ENCODE assay signal across 19 cellular contexts in genomic region chr15:56587686-56588085, GRCh38.
DNase-seq lines count a peak whose midpoint lies in the region; ATAC-seq and TF ChIP-seq lines count a peak whose summit lies in the region.
"Had no signal": no experiment of that assay in that cellular context is flagged by ENCODE, and none has a peak within 500 bp of the region (broad histone marks: within the 10 kb centered on the region; RNA-seq: fewer than 3 reads in every experiment).

No MANE protein-coding gene starts in this region.

- H3K27me3 Mint-ChIP-seq in WTC11 (ENCODE audit: low read depth): no peaks in the 10 kb centered on the region; the same call in 1 of the 2 replicates

- DNase-seq in Caki2 (ENCODE audit: low read depth) (peak; percentile 29), LHCN-M2 (ENCODE audit: low read depth) (peak; percentile 66), brain microvascular endothelial cell (peak; percentile 33), kidney tubule cell (ENCODE audit: low spot score) (peak; percentile 33), WTC11 (ENCODE audit: low spot score) (no peak), NCI-H146 treated with DMSO at 0.1 percent for 48 hours (lab: John Stamatoyannopoulos, UW; ENCODE audit: unreplicated experiment) (no peak), GF-D8 (lab: John Stamatoyannopoulos, UW) (no peak)
- no peak for DNase-seq in activated CD4-positive, CD25-positive, alpha-beta regulatory T cell treated with anti-CD3 and anti-CD28 coated beads, Interleukin-2, amount 50 U/mL, for 72 hours
- DNase-seq: CD4-positive, CD25-positive, alpha-beta regulatory T cell; DND-41; H9; KG1; MG63; NCI-H1105; NCI-H187; NCI-H446; NCI-H748 treated with DMSO at 0.1 percent for 48 hours; Right ventricle myocardium superior had no signal

- POLR2A ChIA-PET in WTC11 (lab: Charles Lee): no interaction called here

- CTCF ChIA-PET in WTC11 (lab: Charles Lee): no interaction called here

- in situ Hi-C loops in Caki2 (cut with HindIII; ENCODE audit: low pct_unique_long_range_greater_than_20kb, low sequenced_read_pairs) (no loop called here), brain microvascular endothelial cell (cut with HindIII; ENCODE audit: low pct_ligation_motif_present, low sequenced_read_pairs) (no loop called here)

- ATAC-seq in WTC11: no peak
- ATAC-seq: SK-N-SH treated with all-trans-retinoic acid at 6 μM for 48 hours had no signal

- H3K27ac Mint-ChIP-seq in WTC11: no peak overlapping the region
- H3K27ac Mint-ChIP-seq: CD4-positive, CD25-positive, alpha-beta regulatory T cell; H9 had no signal

- no peaks in the 10 kb centered on the region for H3K36me3 ChIP-seq in brain microvascular endothelial cell (replicated peaks)
- H3K36me3 ChIP-seq: MG63 had no signal

- TF ChIP-seq CTCF in brain microvascular endothelial cell (IDR thresholded peaks at IDR 0.05; ENCODE audit: low read depth, low read length, missing control alignments): no peak
- no peak for TF ChIP-seq CTCF in WTC11 (IDR thresholded peaks at IDR 0.05)

- no peaks in the 10 kb centered on the region for H3K27me3 ChIP-seq in brain microvascular endothelial cell (replicated peaks)
- H3K27me3 ChIP-seq: MG63 had no signal

- H3K4me3 ChIP-seq in brain microvascular endothelial cell (ENCODE audit: low read depth, low read length): no peak overlapping the region
- H3K4me3 ChIP-seq: MG63 had no signal

- no peak overlapping the region for H3K4me3 Mint-ChIP-seq in WTC11
- H3K4me3 Mint-ChIP-seq: CD4-positive, CD25-positive, alpha-beta regulatory T cell; H9 had no signal

- H3K36me3 Mint-ChIP-seq in WTC11: peaks cover 10% of the 10 kb centered on the region
- H3K36me3 Mint-ChIP-seq: CD4-positive, CD25-positive, alpha-beta regulatory T cell had no signal

- H3K27ac ChIP-seq in brain microvascular endothelial cell: no peak overlapping the region

- no peaks in the 10 kb centered on the region for H3K4me1 Mint-ChIP-seq in WTC11
- H3K4me1 Mint-ChIP-seq: CD4-positive, CD25-positive, alpha-beta regulatory T cell; H9 had no signal

- peaks cover 39% of the 10 kb centered on the region for H3K9me3 Mint-ChIP-seq in WTC11

TF ChIP-seq in WTC11, 78 proteins besides CTCF, POLR2A, EP300 and RAD21:
- TF ChIP-seq ELF4 (CRISPR knock-in tag; IDR thresholded peaks at IDR 0.05; ENCODE audit: low read depth) (no peak), SOX15 (CRISPR knock-in tag; IDR thresholded peaks at IDR 0.05) (no peak), ZNF532 (CRISPR knock-in tag; IDR thresholded peaks at IDR 0.05; ENCODE audit: borderline replicate concordance) (no peak), ERG (CRISPR knock-in tag; IDR thresholded peaks at IDR 0.05) (no peak), RELA (CRISPR knock-in tag; IDR thresholded peaks at IDR 0.05; ENCODE audit: borderline replicate concordance) (no peak), MXD4 (CRISPR knock-in tag; IDR thresholded peaks at IDR 0.05; ENCODE audit: borderline replicate concordance) (no peak)

Comparison
In these comparisons a context has a peak if more than half of its experiments do, and no peak if none do; other contexts are left out.
1. DNase-seq: peak in Caki2 (single experiment), LHCN-M2 (single experiment), brain microvascular endothelial cell (single experiment) and kidney tubule cell (single experiment); none in WTC11 (single experiment), NCI-H146 treated with DMSO at 0.1 percent for 48 hours (single experiment), activated CD4-positive, CD25-positive, alpha-beta regulatory T cell treated with anti-CD3 and anti-CD28 coated beads, Interleukin-2, amount 50 U/mL, for 72 hours (single experiment) and GF-D8 (single experiment).